In genomic region chr10:16863766-16864165, GRCh38 we compare ENCODE assay signal across 32 cellular contexts.
"Had no signal": no experiment of that assay in that cellular context is flagged by ENCODE, and none has a peak within 500 bp of the region (broad histone marks: within the 10 kb centered on the region; RNA-seq: fewer than 3 reads in every experiment).

No MANE protein-coding gene starts in this region.

- H3K4me3 Mint-ChIP-seq: activated B cell treated with CpG ODN at 0.5 μM for 24 hours; activated CD8-positive, alpha-beta T cell treated with anti-CD3 and anti-CD28 coated beads for 36 hours; activated naive CD8-positive, alpha-beta T cell; activated T-cell treated with anti-CD3 and anti-CD28 coated beads, Interleukin-2, amount 50 U/mL, for 4 hours; activated T-helper 17 cell treated with anti-CD3 and anti-CD28 coated beads, Interleukin-2, amount 50 U/mL, for 72 hours; effector memory CD8-positive, alpha-beta T cell; T-helper 17 cell; T-helper 2 cell treated with Interferon-gamma antibody and Interleukin-4, amounts not matched to agents 5 μg/mL and 100 μg/mL, for 36 hours had no signal

- H3K4me1 Mint-ChIP-seq: activated B cell treated with CpG ODN at 0.5 μM for 24 hours; activated T-helper 17 cell treated with anti-CD3 and anti-CD28 coated beads, Interleukin-2, amount 50 U/mL, for 72 hours; T-helper 17 cell had no signal

- H3K9me3 ChIP-seq: adrenal gland, body of pancreas, esophagus squamous epithelium had no signal

- H3K4me3 ChIP-seq: adrenal gland, body of pancreas, esophagus squamous epithelium, gastroesophageal sphincter, heart right ventricle had no signal

- H3K27me3 ChIP-seq: adrenal gland, body of pancreas, esophagus squamous epithelium, gastroesophageal sphincter had no signal

- H3K27ac ChIP-seq: adrenal gland, body of pancreas, epithelial cell of prostate, esophagus squamous epithelium, gastroesophageal sphincter, heart right ventricle, WERI-Rb-1 had no signal

- ATAC-seq: activated CD4-positive, CD25-positive, alpha-beta regulatory T cell treated with anti-CD3 and anti-CD28 coated beads, Interleukin-2, amount 50 U/mL, for 24 hours; activated CD8-positive, alpha-beta T cell treated with anti-CD3 and anti-CD28 coated beads for 36 hours; activated T-cell treated with anti-CD3 and anti-CD28 coated beads, Interleukin-2, amount 50 U/mL, for 4 hours; activated T-helper 17 cell treated with anti-CD3 and anti-CD28 coated beads, Interleukin-2, amount 50 U/mL, for 72 hours; body of pancreas; effector memory CD8-positive, alpha-beta T cell; gastroesophageal sphincter; heart right ventricle; T-helper 17 cell had no signal

- H3K27me3 Mint-ChIP-seq: activated CD8-positive, alpha-beta T cell treated with anti-CD3 and anti-CD28 coated beads for 36 hours; activated naive CD8-positive, alpha-beta T cell; activated T-helper 17 cell treated with anti-CD3 and anti-CD28 coated beads, Interleukin-2, amount 50 U/mL, for 72 hours; effector memory CD8-positive, alpha-beta T cell had no signal

- H3K9me3 Mint-ChIP-seq: activated CD8-positive, alpha-beta T cell treated with anti-CD3 and anti-CD28 coated beads for 36 hours; effector memory CD8-positive, alpha-beta T cell; T-helper 2 cell treated with Interferon-gamma antibody and Interleukin-4, amounts not matched to agents 5 μg/mL and 100 μg/mL, for 36 hours had no signal

- H3K27ac Mint-ChIP-seq: activated B cell treated with CpG ODN at 0.5 μM for 24 hours; activated CD8-positive, alpha-beta T cell treated with anti-CD3 and anti-CD28 coated beads for 36 hours; activated naive CD8-positive, alpha-beta T cell; activated T-helper 17 cell treated with anti-CD3 and anti-CD28 coated beads, Interleukin-2, amount 50 U/mL, for 72 hours; effector memory CD8-positive, alpha-beta T cell; T-helper 17 cell; T-helper 2 cell treated with Interferon-gamma antibody and Interleukin-4, amounts not matched to agents 5 μg/mL and 100 μg/mL, for 36 hours had no signal

- DNase-seq: activated B cell treated with CpG ODN at 0.5 μM for 24 hours; activated CD4-positive, alpha-beta T cell treated with anti-CD3 and anti-CD28 coated beads for 48 hours; activated CD4-positive, alpha-beta T cell treated with anti-CD3 and anti-CD28 coated beads, Interleukin-2, amount 50 U/mL, for 1 hour; activated CD4-positive, alpha-beta T cell treated with anti-CD3 and anti-CD28 coated beads, Interleukin-2, amount 50 U/mL, for 48 hours; activated CD8-positive, alpha-beta memory T cell treated with anti-CD3 and anti-CD28 coated beads for 24 hours; activated CD8-positive, alpha-beta T cell treated with anti-CD3 and anti-CD28 coated beads for 36 hours; activated effector memory CD4-positive, alpha-beta T cell treated with Interleukin-2 at 50 U/mL for 16 hours; activated gamma-delta T cell treated with Interleukin-2 at 50 U/mL for 16 hours; activated naive CD4-positive, alpha-beta T cell treated with anti-CD3 and anti-CD28 coated beads, Interleukin-2, amount 50 U/mL, for 16 hours; activated naive CD4-positive, alpha-beta T cell treated with Interleukin-2 at 50 U/mL for 16 hours; activated T-cell treated with anti-CD3 and anti-CD28 coated beads, Interleukin-2, amount 50 U/mL, for 4 hours; adrenal gland; amygdala; aorta; body of pancreas; caudate nucleus; cortex of kidney; dermis blood vessel endothelial cell; effector CD4-positive, alpha-beta T cell; effector memory CD8-positive, alpha-beta T cell; esophagus squamous epithelium; foreskin melanocyte; heart right ventricle; T-helper 17 cell; T1000; WERI-Rb-1 had no signal

- H3K36me3 ChIP-seq: adrenal gland, esophagus squamous epithelium, gastroesophageal sphincter, heart right ventricle, WERI-Rb-1 had no signal

- H3K4me1 ChIP-seq: adrenal gland, body of pancreas, esophagus squamous epithelium, gastroesophageal sphincter, heart right ventricle had no signal
